Comparison of ENCODE assay signal across 16 cellular contexts in the genomic region with DNA sequence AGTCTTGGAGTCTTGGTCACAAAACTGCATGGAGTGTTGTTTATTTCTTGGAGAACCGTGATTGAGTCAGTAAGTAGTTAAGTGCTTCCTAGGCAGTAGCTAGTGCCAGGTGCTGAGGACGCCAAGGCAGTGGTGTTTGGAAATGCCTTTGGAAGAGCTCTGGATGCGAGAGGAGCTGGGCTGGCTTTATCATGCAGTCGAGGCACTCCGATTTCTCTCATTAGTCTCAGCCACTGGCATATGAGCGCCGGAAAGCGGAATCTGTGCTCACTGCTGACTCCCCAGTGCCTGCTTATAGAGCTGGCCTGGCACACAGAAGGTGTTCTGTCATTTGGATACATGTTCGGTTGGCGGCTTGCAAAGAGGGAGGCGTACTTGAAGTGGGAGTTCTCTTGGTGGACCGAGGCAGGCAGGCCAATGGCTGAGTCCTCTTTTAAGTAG. TPM values are rescaled to one million over a fixed set of nuclear protein-coding genes. Genes with fewer than 3 reads are reported as not detected.
A peak's percentile ranks its signal among the peaks of the same experiment; 100 is the strongest.
DNase-seq lines count a peak whose midpoint lies in the region; ATAC-seq and TF ChIP-seq lines count a peak whose summit lies in the region.
"Had no signal": no experiment of that assay in that cellular context is flagged by ENCODE, and none has a peak within 500 bp of the region (broad histone marks: within the 10 kb centered on the region; RNA-seq: fewer than 3 reads in every experiment).

No MANE protein-coding gene starts in this region.

- peak; percentile 46 for DNase-seq in activated CD8-positive, alpha-beta memory T cell treated with anti-CD3 and anti-CD28 coated beads, Interleukin-2, amount 50 U/mL, for 48 hours
- no peak for DNase-seq in activated CD8-positive, alpha-beta memory T cell treated with anti-CD3 and anti-CD28 coated beads, Interleukin-2, amount 50 U/mL, for 4 hours
- DNase-seq in endodermal cell (peak; percentile 35), naive B cell (no peak), putamen (ENCODE audit: low spot score) (no peak), T1000 (lab: John Stamatoyannopoulos, UW) (no peak), GF-D8 (lab: John Stamatoyannopoulos, UW) (no peak)
- DNase-seq: activated T-cell treated with anti-CD3 and anti-CD28 coated beads, Interleukin-2, amount 50 U/mL, for 72 hours; amygdala; cortex of kidney; Kasumi-1; NCI-H1930; NCI-H774; SJCRH30 had no signal

- H3K4me3 Mint-ChIP-seq in endodermal cell (no peak overlapping the region), naive B cell (peak overlapping the region; percentile 75 to 100 (median 98))

- no peak overlapping the region for H3K27ac ChIP-seq in endodermal cell (ENCODE audit: low read depth, low read length)
- H3K27ac ChIP-seq: SJCRH30 had no signal

- no peaks in the 10 kb centered on the region for H3K9me3 ChIP-seq in endodermal cell (ENCODE audit: control insufficient read depth, low read length)
- H3K9me3 ChIP-seq: SJCRH30 had no signal

- no peak for TF ChIP-seq CTCF in endodermal cell (conservative IDR thresholded peaks at IDR 0.05)

- H3K4me3 ChIP-seq in endodermal cell (ENCODE audit: low read length): no peak overlapping the region
- H3K4me3 ChIP-seq: SJCRH30 had no signal

- H3K36me3 Mint-ChIP-seq in endodermal cell (ENCODE audit: low read depth) (no peaks in the 10 kb centered on the region), naive B cell (peaks cover 15 to 22% of the 10 kb centered on the region in 2 donors)

- peaks cover 11% of the 10 kb centered on the region for H3K4me1 ChIP-seq in endodermal cell (ENCODE audit: control insufficient read depth, insufficient read depth, low read length)

- 92 to 95% methylated on average over 10 to 12 of the region's 12 CpGs for WGBS in endodermal cell (ENCODE audit: insufficient coverage in 1 of 2, insufficient read length in 1 of 2), 2 experiments

- H3K4me1 Mint-ChIP-seq in endodermal cell: peaks cover 40% of the 10 kb centered on the region
- peaks cover 78 to 84% (median 80%) of the 10 kb centered on the region in 3 donors for H3K4me1 Mint-ChIP-seq in naive B cell

- peaks cover 33% of the 10 kb centered on the region for H3K27me3 Mint-ChIP-seq in endodermal cell (ENCODE audit: insufficient read depth)
- no peaks in the 10 kb centered on the region for H3K27me3 Mint-ChIP-seq in naive B cell

- no peaks in the 10 kb centered on the region for H3K9me3 Mint-ChIP-seq in endodermal cell
- H3K9me3 Mint-ChIP-seq in naive B cell: no peaks in the 10 kb centered on the region
- H3K9me3 Mint-ChIP-seq: activated T-cell treated with anti-CD3 and anti-CD28 coated beads, Interleukin-2, amount 50 U/mL, for 72 hours had no signal

- ATAC-seq in naive B cell (ENCODE audit: low read depth in 2 of 2) (no peak), HG02884 (IDR thresholded peaks at IDR 0.05; ENCODE audit: unreplicated experiment) (no peak)
- ATAC-seq: activated T-cell treated with anti-CD3 and anti-CD28 coated beads, Interleukin-2, amount 50 U/mL, for 72 hours; sciatic nerve had no signal

- H3K27me3 ChIP-seq in endodermal cell (ENCODE audit: control insufficient read depth, insufficient read depth, low read length, poor library complexity, severe bottlenecking): peaks cover 23% of the 10 kb centered on the region

- no peak overlapping the region for H3K9ac ChIP-seq in endodermal cell (ENCODE audit: extremely low read depth, low read length, poor library complexity, severe bottlenecking)

- H3K36me3 ChIP-seq in endodermal cell (ENCODE audit: control insufficient read depth, insufficient read depth, low read length): no peaks in the 10 kb centered on the region
- H3K36me3 ChIP-seq: SJCRH30 had no signal

- H3K27ac Mint-ChIP-seq in endodermal cell: no peak overlapping the region
- H3K27ac Mint-ChIP-seq in naive B cell: peak overlapping the region; percentile 21 to 100 (median 60)
- H3K27ac Mint-ChIP-seq: activated T-cell treated with anti-CD3 and anti-CD28 coated beads, Interleukin-2, amount 50 U/mL, for 72 hours had no signal

RNA-seq across cellular contexts. Expression of a gene that starts 3.6 kb away (rescaled TPM):
- 1 to 10 TPM; 1.0 to 1.4 TPM for total RNA-seq in endodermal cell
- 0.61 TPM for polyA plus RNA-seq in endodermal cell (2013, experiment 1 of 2)
- 0.50 TPM for polyA plus RNA-seq in endodermal cell (2013, experiment 2 of 2)
- 10 to 100 TPM; 55.9 to 92.4 (median 65.2) TPM for polyA plus RNA-seq in naive B cell (ENCODE audit: low read depth in 6 of 6)

Comparison
In these comparisons a context has a peak if more than half of its experiments do, and no peak if none do; other contexts are left out.
1. DNase-seq: peak in activated CD8-positive, alpha-beta memory T cell treated with anti-CD3 and anti-CD28 coated beads, Interleukin-2, amount 50 U/mL, for 48 hours (single experiment) and endodermal cell (single experiment); none in activated CD8-positive, alpha-beta memory T cell treated with anti-CD3 and anti-CD28 coated beads, Interleukin-2, amount 50 U/mL, for 4 hours (single experiment), naive B cell (single experiment), putamen (single experiment), T1000 (single experiment) and GF-D8 (single experiment).